In the genomic region with DNA sequence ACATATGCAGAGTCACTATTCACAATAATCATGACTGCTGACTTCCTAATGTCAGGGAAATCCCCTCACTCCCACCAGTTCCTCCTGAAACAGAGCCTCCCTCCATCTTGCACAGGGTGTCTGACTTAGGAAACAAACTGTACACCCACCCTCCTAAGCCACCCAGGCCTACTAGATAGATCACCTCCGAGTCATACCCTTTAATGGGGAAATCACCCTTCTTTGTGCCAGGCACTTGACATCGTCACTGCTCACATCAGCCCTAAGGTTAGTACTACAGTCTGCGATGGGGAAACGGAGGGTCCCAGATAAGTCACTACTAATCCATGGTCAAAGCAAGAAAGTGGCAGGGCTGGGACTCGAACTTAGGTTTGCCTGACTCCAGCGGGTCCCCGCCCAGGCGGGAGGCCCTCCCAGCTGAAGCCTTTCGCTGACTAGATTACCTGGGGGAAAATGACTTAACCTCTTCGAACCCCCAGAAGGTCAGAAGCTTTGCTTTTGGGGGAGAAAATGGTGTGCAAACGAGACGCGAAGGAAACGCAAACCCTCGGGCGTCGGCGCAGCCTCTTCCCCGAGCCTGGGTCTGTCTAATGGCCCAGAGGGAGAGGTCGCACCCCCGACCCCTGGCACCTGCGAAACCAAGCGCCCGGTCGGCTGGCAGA, we compare ENCODE assay signal across 8 cellular contexts. TPM values are rescaled to one million over a fixed set of nuclear protein-coding genes. Genes with fewer than 3 reads are reported as not detected.
DNase-seq lines count a peak whose midpoint lies in the region; ATAC-seq lines count a peak whose summit lies in the region.

No MANE protein-coding gene starts in this region.

- no peaks in the 10 kb centered on the region for H3K9me3 ChIP-seq in iPS DF 6.9 (ENCODE audit: control insufficient read depth, insufficient read depth, low read length)

- H3K4me1 Mint-ChIP-seq in activated naive CD8-positive, alpha-beta T cell treated with anti-CD3 and anti-CD28 coated beads, Interleukin-2, amount 10 ng/mL, durations not matched to agents 7 days and 5 days: peaks cover 31% of the 10 kb centered on the region

- no peaks in the 10 kb centered on the region for H3K9me3 Mint-ChIP-seq in activated naive CD8-positive, alpha-beta T cell treated with anti-CD3 and anti-CD28 coated beads, Interleukin-2, amount 10 ng/mL, durations not matched to agents 7 days and 5 days

- no peak overlapping the region for H3K27ac ChIP-seq in iPS DF 6.9 (ENCODE audit: low read length)

- DNase-seq in NCI-H1092 treated with DMSO at 0.1 percent for 48 hours (lab: John Stamatoyannopoulos, UW) (peak; percentile 38), NCI-H1092 (lab: John Stamatoyannopoulos, UW) (no peak), SK-N-DZ (ENCODE audit: low spot score) (peak; percentile 55), iPS DF 6.9 (ENCODE audit: low read depth, low spot score) (no peak), iPS-NIHi11 (ENCODE audit: low spot score) (no peak)
- DNase-seq in activated naive CD8-positive, alpha-beta T cell treated with anti-CD3 and anti-CD28 coated beads, Interleukin-2, amount 10 ng/mL, durations not matched to agents 7 days and 5 days: no peak
- DNase-seq in stimulated activated CD4-positive, alpha-beta T cell treated with anti-CD3 and anti-CD28 coated beads, Interleukin-12 subunit alpha, Interleukin-12 subunit beta, amount 100 ng/mL, for 4 hours: peak; percentile 69

- H3K27me3 ChIP-seq in iPS DF 6.9 (ENCODE audit: control insufficient read depth, insufficient read depth, low read length): peaks cover 58% of the 10 kb centered on the region

- H3K27ac Mint-ChIP-seq in activated naive CD8-positive, alpha-beta T cell treated with anti-CD3 and anti-CD28 coated beads, Interleukin-2, amount 10 ng/mL, durations not matched to agents 7 days and 5 days: peak overlapping the region; percentile 90

- peak overlapping the region; percentile 67 for H3K4me3 Mint-ChIP-seq in activated naive CD8-positive, alpha-beta T cell treated with anti-CD3 and anti-CD28 coated beads, Interleukin-2, amount 10 ng/mL, durations not matched to agents 7 days and 5 days

- POLR2A ChIA-PET in activated naive CD8-positive, alpha-beta T cell treated with anti-CD3 and anti-CD28 coated beads, Interleukin-2, amount 10 ng/mL, durations not matched to agents 7 days and 5 days (lab: Charles Lee): interaction anchor here (0.6 to 2.7 kb wide), 8 partner anchors 9 to 182 kb away, joined by 3 to 25 read pairs (median 6); a partner anchor contains a TSS

- peak; percentile 6 for ATAC-seq in HG03135 (IDR thresholded peaks at IDR 0.05; ENCODE audit: unreplicated experiment)
- peak; percentile 26 for ATAC-seq in activated naive CD8-positive, alpha-beta T cell treated with anti-CD3 and anti-CD28 coated beads, Interleukin-2, amount 10 ng/mL, durations not matched to agents 7 days and 5 days (ENCODE audit: low read depth)

- no peaks in the 10 kb centered on the region for H3K27me3 Mint-ChIP-seq in activated naive CD8-positive, alpha-beta T cell treated with anti-CD3 and anti-CD28 coated beads, Interleukin-2, amount 10 ng/mL, durations not matched to agents 7 days and 5 days

- H3K36me3 Mint-ChIP-seq in activated naive CD8-positive, alpha-beta T cell treated with anti-CD3 and anti-CD28 coated beads, Interleukin-2, amount 10 ng/mL, durations not matched to agents 7 days and 5 days: no peaks in the 10 kb centered on the region

- H3K4me1 ChIP-seq in iPS DF 6.9 (ENCODE audit: control insufficient read depth, insufficient read depth, low read length): peaks cover 9% of the 10 kb centered on the region; the same call in 1 of the 2 replicates

- WGBS in iPS DF 6.9 (ENCODE audit: insufficient coverage, insufficient read length): no CpG with 5 or more reads among the region's 25 CpGs

- no peaks in the 10 kb centered on the region for H3K36me3 ChIP-seq in iPS DF 6.9 (ENCODE audit: control insufficient read depth, insufficient read depth, low read length)

- H3K4me3 ChIP-seq in iPS DF 6.9 (ENCODE audit: low read length): peak overlapping the region; percentile 27; the same call in 1 of the 2 replicates

RNA-seq across cellular contexts. Expression of a gene that starts 3.4 kb away (rescaled TPM):
- 24.7 and 25.6 TPM in 2 replicates for polyA plus RNA-seq in SK-N-DZ (2014; cell fraction: cytosol; rRNA removed)
- 88.4 and 109 TPM in 2 replicates for polyA plus RNA-seq in SK-N-DZ (2014; cell fraction: nucleus; rRNA removed)
- 100 to 1,000 TPM; 333 to 343 TPM for total RNA-seq in activated naive CD8-positive, alpha-beta T cell treated with anti-CD3 and anti-CD28 coated beads, Interleukin-2, amount 10 ng/mL, durations not matched to agents 7 days and 5 days

RNA-seq across cellular contexts. Expression of a gene that starts 26.9 kb away (rescaled TPM):
- 9.4 and 13.4 TPM in 2 replicates for polyA plus RNA-seq in SK-N-DZ (2014; cell fraction: cytosol; rRNA removed)
- 5.7 and 9.4 TPM in 2 replicates for polyA plus RNA-seq in SK-N-DZ (2014; cell fraction: nucleus; rRNA removed)
- 1 to 10 TPM; 7.2 TPM for total RNA-seq in activated naive CD8-positive, alpha-beta T cell treated with anti-CD3 and anti-CD28 coated beads, Interleukin-2, amount 10 ng/mL, durations not matched to agents 7 days and 5 days

RNA-seq across cellular contexts. Expression of a gene that starts 28.5 kb away (rescaled TPM):
- 4.1 and 5.9 TPM in 2 replicates for polyA plus RNA-seq in SK-N-DZ (2014; cell fraction: cytosol; rRNA removed)
- 5.0 TPM in 2 replicates for polyA plus RNA-seq in SK-N-DZ (2014; cell fraction: nucleus; rRNA removed)
- total RNA-seq in activated naive CD8-positive, alpha-beta T cell treated with anti-CD3 and anti-CD28 coated beads, Interleukin-2, amount 10 ng/mL, durations not matched to agents 7 days and 5 days: 10 to 100 TPM; 30.4 to 37.3 TPM

RNA-seq across cellular contexts. Expression of a gene that starts 46.5 kb away (rescaled TPM):
- polyA plus RNA-seq in SK-N-DZ (2014; cell fraction: cytosol; rRNA removed): 13.8 and 15.0 TPM in 2 replicates
- 16.6 and 33.3 TPM in 2 replicates for polyA plus RNA-seq in SK-N-DZ (2014; cell fraction: nucleus; rRNA removed)
- total RNA-seq in activated naive CD8-positive, alpha-beta T cell treated with anti-CD3 and anti-CD28 coated beads, Interleukin-2, amount 10 ng/mL, durations not matched to agents 7 days and 5 days: 1 to 10 TPM; 1.8 to 2.0 TPM

RNA-seq across cellular contexts. Expression of a gene that starts 50.9 kb away (rescaled TPM):
- polyA plus RNA-seq in SK-N-DZ (2014; cell fraction: cytosol; rRNA removed): 569 and 605 TPM in 2 replicates
- polyA plus RNA-seq in SK-N-DZ (2014; cell fraction: nucleus; rRNA removed): 236 and 352 TPM in 2 replicates
- total RNA-seq in activated naive CD8-positive, alpha-beta T cell treated with anti-CD3 and anti-CD28 coated beads, Interleukin-2, amount 10 ng/mL, durations not matched to agents 7 days and 5 days: 100 to 1,000 TPM; 182 to 189 TPM

Comparison
In these comparisons a context has a peak if more than half of its experiments do, and no peak if none do; other contexts are left out.
1. DNase-seq: peak in NCI-H1092 treated with DMSO at 0.1 percent for 48 hours (single experiment), SK-N-DZ (single experiment) and stimulated activated CD4-positive, alpha-beta T cell treated with anti-CD3 and anti-CD28 coated beads, Interleukin-12 subunit alpha, Interleukin-12 subunit beta, amount 100 ng/mL, for 4 hours (single experiment); none in NCI-H1092 (single experiment), activated naive CD8-positive, alpha-beta T cell treated with anti-CD3 and anti-CD28 coated beads, Interleukin-2, amount 10 ng/mL, durations not matched to agents 7 days and 5 days (single experiment), iPS DF 6.9 (single experiment) and iPS-NIHi11 (single experiment).